1 cellular context compared by ENCODE assay signal in genomic region chr12:76588881-76589565, GRCh38.
A peak's percentile ranks its signal among the peaks of the same experiment; 100 is the strongest.
TF ChIP-seq lines count a peak whose summit lies in the region.

No MANE protein-coding gene starts in this region.

TF ChIP-seq in IMR-90, 13 proteins besides CTCF, POLR2A, EP300 and RAD21 (continued from another document):
- TF ChIP-seq ELK1 (IDR thresholded peaks at IDR 0.05; ENCODE audit: borderline replicate concordance, low read depth, low read length) (no peak), NFE2L2 (IDR thresholded peaks at IDR 0.05; ENCODE audit: low read depth, low read length) (no peak), CEBPB (IDR thresholded peaks at IDR 0.05; ENCODE audit: low read depth, low read length) (peak; percentile 97), BHLHE40 (IDR thresholded peaks at IDR 0.05; ENCODE audit: low read depth, low read length) (no peak)
